ENCODE assay signal across 8 cellular contexts in the genomic region with DNA sequence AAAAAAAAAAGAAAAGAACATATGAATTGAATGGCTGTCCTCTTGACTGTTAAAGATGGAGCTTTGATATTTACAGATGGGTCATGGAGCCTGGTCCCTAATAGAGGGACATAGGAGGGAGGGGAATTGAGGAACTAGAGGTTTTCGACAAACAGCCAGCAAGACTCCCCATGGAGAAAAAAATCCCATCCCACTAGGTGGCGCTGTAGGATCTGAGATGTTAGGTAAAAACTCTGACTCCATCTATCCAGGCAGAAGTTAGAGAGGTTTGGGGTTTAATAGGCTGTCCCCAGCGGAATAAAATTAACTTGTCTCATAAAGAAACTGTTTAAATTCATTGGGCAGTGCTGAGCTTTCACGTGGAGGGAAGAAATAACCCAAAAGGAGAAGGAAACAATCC. TPM values are rescaled to one million over a fixed set of nuclear protein-coding genes. Genes with fewer than 3 reads are reported as not detected.
DNase-seq lines count a peak whose midpoint lies in the region; ATAC-seq lines count a peak whose summit lies in the region.

No MANE protein-coding gene starts in this region.

- ATAC-seq in Right ventricle myocardium inferior, result peak; percentile 59
- ATAC-seq in HG03520 (IDR thresholded peaks at IDR 0.05; ENCODE audit: unreplicated experiment), result peak; percentile 58
- ATAC-seq in T-helper 17 cell, result peak; percentile 53

- DNase-seq in Right ventricle myocardium inferior (ENCODE audit: missing footprints), result no peak
- no peak for DNase-seq in cardiac septum (ENCODE audit: low spot score)
- peak; percentile 29 to 59 (median 38) for DNase-seq in T-helper 17 cell
- peak; percentile 28 for DNase-seq in amniotic stem cell (lab: John Stamatoyannopoulos, UW)
- peak; percentile 33 for DNase-seq in iPS-NIHi11 (ENCODE audit: low spot score)
- DNase-seq in stimulated activated CD4-positive, alpha-beta T cell treated with anti-CD3 and anti-CD28 coated beads, Interleukin-4, amount 100 ng/mL, for 4 hours, result peak; percentile 50 to 67
- no peak for DNase-seq in NCI-H510A treated with DMSO at 0.1 percent for 48 hours (lab: John Stamatoyannopoulos, UW)

- H3K36me3 Mint-ChIP-seq in T-helper 17 cell (ENCODE audit: low read depth), result no peaks in the 10 kb centered on the region

- H3K27ac Mint-ChIP-seq in T-helper 17 cell, result no peak overlapping the region

- intact Hi-C loops in Right ventricle myocardium inferior (cut with DNase I) (no loop called here), cardiac septum (cut with DNase I) (no loop called here)

- no peaks in the 10 kb centered on the region for H3K9me3 ChIP-seq in T-helper 17 cell (ENCODE audit: control insufficient read depth, low read length, poor library complexity, severe bottlenecking)

- peak overlapping the region; percentile 65 for H3K4me3 Mint-ChIP-seq in T-helper 17 cell

- peaks cover 7% of the 10 kb centered on the region for H3K4me1 Mint-ChIP-seq in T-helper 17 cell

- no peaks in the 10 kb centered on the region for H3K27me3 Mint-ChIP-seq in T-helper 17 cell

RNA-seq across cellular contexts. Expression of a gene that starts 45.9 kb away (rescaled TPM):
- total RNA-seq in Right ventricle myocardium inferior (42.1 TPM), cardiac septum (41.8 TPM), T-helper 17 cell (100 to 1,000 TPM; 131 to 139 TPM)

Comparison
In these comparisons a context has a peak if more than half of its experiments do, and no peak if none do; other contexts are left out.
1. DNase-seq: peak in T-helper 17 cell (3 of 3), amniotic stem cell (single experiment), iPS-NIHi11 (single experiment) and stimulated activated CD4-positive, alpha-beta T cell treated with anti-CD3 and anti-CD28 coated beads, Interleukin-4, amount 100 ng/mL, for 4 hours (2 of 2); none in Right ventricle myocardium inferior (single experiment), cardiac septum (single experiment) and NCI-H510A treated with DMSO at 0.1 percent for 48 hours (single experiment).
2. Peak in every context shown above with its lines, with median percentiles within 50 percentile points of each other: ATAC-seq.